14 cellular contexts compared by ENCODE assay signal in genomic region chr1:30751830-30752650, GRCh38. TPM values are rescaled to one million over a fixed set of nuclear protein-coding genes. Genes with fewer than 3 reads are reported as not detected.
DNase-seq lines count a peak whose midpoint lies in the region; FAIRE-seq and TF ChIP-seq lines count a peak whose summit lies in the region.
"Had no signal": no experiment of that assay in that cellular context is flagged by ENCODE, and none has a peak within 500 bp of the region (broad histone marks: within the 10 kb centered on the region; RNA-seq: fewer than 3 reads in every experiment).

No MANE protein-coding gene starts in this region.

- H3F3A ChIP-seq in SU-DHL-6 (ENCODE audit: insufficient read depth), result peaks cover 84% of the 10 kb centered on the region

- H3K4me2 ChIP-seq in mammary epithelial cell (ENCODE audit: insufficient read depth, low read depth, low read length), result no peak overlapping the region
- peak overlapping the region; percentile 68 for H3K4me2 ChIP-seq in SU-DHL-6 (ENCODE audit: low read depth, low read length, poor library complexity, severe bottlenecking)
- H3K4me2 ChIP-seq in H1 (ENCODE audit: insufficient read depth in 1 of 2, low read depth in 2 of 2, low read length in 2 of 2), result no peak overlapping the region

- no peak for TF ChIP-seq POLR2A in H1 (IDR thresholded peaks at IDR 0.05; ENCODE audit: control extremely low read depth in 1 of 2, low read depth in 2 of 2, low read length in 2 of 2)
- no peak for TF ChIP-seq POLR2A in transverse colon (IDR thresholded peaks at IDR 0.05)
- no peak for TF ChIP-seq POLR2A in esophagus muscularis mucosa (IDR thresholded peaks at IDR 0.05; ENCODE audit: low read depth)

- intact Hi-C loops in MCF 10A (cut with micrococcal nuclease) (no loop called here), mammary epithelial cell (cut with micrococcal nuclease) (no loop called here), transverse colon (cut with DNase I; ENCODE audit: low total_unique reads) (no loop called here), esophagus muscularis mucosa (cut with DNase I) (no loop called here)

- no peak overlapping the region for H3K4ac ChIP-seq in H1 (replicated peaks; ENCODE audit: insufficient read length, low read depth, low read length)

- no peak for DNase-seq in MCF 10A (ENCODE audit: unreplicated experiment)
- no peak for DNase-seq in mammary epithelial cell
- no peak for DNase-seq in H1 (ENCODE audit: low read depth in 1 of 2, low spot score in 2 of 2)
- DNase-seq in transverse colon, result no peak
- DNase-seq in activated gamma-delta T cell (lab: John Stamatoyannopoulos, UW), result no peak
- DNase-seq in DMS53 treated with DMSO at 0.1 percent for 48 hours (lab: John Stamatoyannopoulos, UW; ENCODE audit: unreplicated experiment), result no peak
- DNase-seq in esophagus muscularis mucosa (ENCODE audit: extremely low spot score), result no peak
- DNase-seq: brain microvascular endothelial cell; GM23248; NCI-H187 treated with DMSO at 0.1 percent for 48 hours; stimulated activated CD4-positive, alpha-beta T cell treated with anti-CD3 and anti-CD28 coated beads, Interleukin-12 subunit alpha, Interleukin-12 subunit beta, amount 100 ng/mL, for 4 hours had no signal

- H2BK20ac ChIP-seq in H1 (ENCODE audit: low read length), result peak overlapping the region; percentile 72; the same call in 1 of the 2 replicates

- H3K79me2 ChIP-seq in mammary epithelial cell (ENCODE audit: insufficient read depth, low read length), result no peaks in the 10 kb centered on the region
- peaks cover 93% of the 10 kb centered on the region for H3K79me2 ChIP-seq in SU-DHL-6 (ENCODE audit: insufficient read depth, low read length)
- no peaks in the 10 kb centered on the region for H3K79me2 ChIP-seq in H1 (ENCODE audit: control insufficient read depth in 1 of 2, insufficient read depth in 2 of 2, low read length in 2 of 2)

- H3K23me2 ChIP-seq in H1 (ENCODE audit: low read depth, low read length), result no peaks in the 10 kb centered on the region

- no peaks in the 10 kb centered on the region for H3K36me3 Mint-ChIP-seq in MCF 10A (ENCODE audit: insufficient read depth, unreplicated experiment)

- dilution Hi-C loops in mammary epithelial cell (cut with HindIII; ENCODE audit: low sequenced_read_pairs), result no loop called here

- H2BK5ac ChIP-seq in H1 (ENCODE audit: low read depth, low read length), result no peak overlapping the region

- peak overlapping the region; percentile 75; the same call in 1 of the 2 replicates for H2BK12ac ChIP-seq in H1 (ENCODE audit: low read depth, low read length)

- H3K27ac ChIP-seq in mammary epithelial cell (ENCODE audit: insufficient read depth, low read depth, low read length), result no peak overlapping the region
- peak overlapping the region; percentile 90 for H3K27ac ChIP-seq in SU-DHL-6 (ENCODE audit: low read depth, low read length)
- no peak overlapping the region for H3K27ac ChIP-seq in H1 (ENCODE audit: low read depth, low read length)
- H3K27ac ChIP-seq in transverse colon, result peak overlapping the region; percentile 7 to 84 (median 50)
- no peak overlapping the region for H3K27ac ChIP-seq in esophagus muscularis mucosa (replicated peaks in 1 of 4)
- H3K27ac ChIP-seq: brain microvascular endothelial cell, GM23248 had no signal

- no peak overlapping the region for H2BK120ac ChIP-seq in H1 (replicated peaks; ENCODE audit: low read depth, low read length)

- TF ChIP-seq RAD21 in H1 (IDR thresholded peaks at IDR 0.05 in 1 of 2, conservative IDR thresholded peaks at IDR 0.05 in 1 of 2; ENCODE audit: low read depth in 2 of 2, low read length in 2 of 2), result no peak

- H3K27ac Mint-ChIP-seq in MCF 10A (ENCODE audit: low read depth, unreplicated experiment), result peak overlapping the region; percentile 16

- no peak overlapping the region for H3K4me3 Mint-ChIP-seq in MCF 10A (ENCODE audit: unreplicated experiment)

- H3K27me3 ChIP-seq in mammary epithelial cell (ENCODE audit: insufficient read depth, low read length) (no peaks in the 10 kb centered on the region), SU-DHL-6 (ENCODE audit: low read length) (no peaks in the 10 kb centered on the region), H1 (replicated peaks in 1 of 4; ENCODE audit: control insufficient read depth in 3 of 4, extremely low read depth in 1 of 4, insufficient read depth in 3 of 4, low read length in 3 of 4) (no peaks in the 10 kb centered on the region; a peak in 1 of 7 replicates), transverse colon (no peaks in the 10 kb centered on the region), esophagus muscularis mucosa (peaks cover 0 to 21% (median 0%) of the 10 kb centered on the region in 4 donors)

- no peak overlapping the region; the same call in 1 of the 2 replicates for H3K18ac ChIP-seq in H1 (ENCODE audit: extremely low read depth, low read length)

- H3K4me3 ChIP-seq in mammary epithelial cell (replicated peaks in 1 of 3; ENCODE audit: insufficient read depth in 1 of 3, low read depth in 2 of 3, low read length in 3 of 3) (no peak overlapping the region), SU-DHL-6 (ENCODE audit: insufficient read depth, low read length, poor library complexity, severe bottlenecking) (peak overlapping the region; percentile 41), H1 (ENCODE audit: extremely low read depth in 1 of 4, insufficient read depth in 2 of 4, low read depth in 3 of 4, low read length in 4 of 4) (no peak overlapping the region), transverse colon (no peak overlapping the region), esophagus muscularis mucosa (no peak overlapping the region)
- H3K4me3 ChIP-seq: GM23248 had no signal

- no peaks in the 10 kb centered on the region for H3K79me1 ChIP-seq in H1 (ENCODE audit: low read depth, low read length)

- no peak overlapping the region for H4K5ac ChIP-seq in H1 (ENCODE audit: insufficient read length, low read depth, low read length)

- POLR2A ChIA-PET in MCF 10A (lab: Yijun Ruan, JAX), result interaction anchor here (1.6 kb wide), 1 partner anchor 33 kb away, joined by 4 read pairs; no protein-coding TSS in a partner anchor
- POLR2A ChIA-PET in H1 (lab: Charles Lee; ENCODE audit: partially characterized antibody), result interaction anchor here (2.2 kb wide), 1 partner anchor 24 kb away, joined by 5 read pairs; no protein-coding TSS in a partner anchor

- peaks cover 31% of the 10 kb centered on the region for H3K4me1 Mint-ChIP-seq in MCF 10A (ENCODE audit: insufficient read depth, unreplicated experiment)

- H4K20me1 ChIP-seq in mammary epithelial cell (ENCODE audit: insufficient read depth, low read length) (no peaks in the 10 kb centered on the region), SU-DHL-6 (ENCODE audit: low read depth, low read length) (peaks cover 6% of the 10 kb centered on the region; the same call in 1 of the 2 replicates), H1 (replicated peaks in 1 of 2; ENCODE audit: control insufficient read depth in 1 of 2, insufficient read depth in 2 of 2, low read length in 2 of 2) (no peaks in the 10 kb centered on the region)

- no peak overlapping the region for H3K14ac ChIP-seq in H1 (ENCODE audit: insufficient read length)

- CTCF ChIA-PET in MCF 10A (lab: Yijun Ruan, JAX) (interaction anchor here (0.5 to 1.2 kb wide), 2 partner anchors 19 to 32 kb away, joined by 3 to 4 read pairs; no protein-coding TSS in a partner anchor), mammary epithelial cell (lab: Charles Lee; ENCODE audit: low non-redundant PET) (no interaction called here), H1 (lab: Charles Lee; ENCODE audit: partially characterized antibody) (interaction anchor here (1.3 to 55.1 kb wide), 3 partner anchors 12 to 168 kb away, joined by 5 to 1640 read pairs (median 1640); partner anchors contain the start of genes LAPTM5 and MATN1)

- BruUV-seq in MCF 10A (replicated peaks; lab: Mats Ljungman, UMichigan), result no TSS peak
- no TSS peak for BruUV-seq in mammary epithelial cell (replicated peaks; lab: Mats Ljungman, UMichigan)

- no peak overlapping the region for H3K23ac ChIP-seq in H1 (ENCODE audit: insufficient read length)

- no peaks in the 10 kb centered on the region for H3K9me3 Mint-ChIP-seq in MCF 10A (ENCODE audit: unreplicated experiment)

- H4K8ac ChIP-seq in H1 (ENCODE audit: extremely low read depth, insufficient read depth, low read length), result no peak overlapping the region

- H3K27me3 Mint-ChIP-seq in MCF 10A (ENCODE audit: insufficient read depth, unreplicated experiment), result no peaks in the 10 kb centered on the region

- no peak overlapping the region for H3K56ac ChIP-seq in H1 (replicated peaks; ENCODE audit: insufficient read length, low read depth, low read length)

- WGBS in mammary epithelial cell (ENCODE audit: low coverage, missing lambda C conversion rate), result 98% methylated on average over 6 of the region's 8 CpGs
- 71% methylated on average over 5 of the region's 8 CpGs; no CpG with 5 or more reads in 1 of the 2 experiments for WGBS in H1 (ENCODE audit: extremely low coverage in 1 of 2, insufficient coverage in 1 of 2, insufficient read length in 1 of 2, insufficient replicate concordance in 2 of 2, low coverage in 1 of 2, low lambda C conversion rate in 2 of 2, missing lambda C conversion rate in 1 of 2), 2 experiments
- WGBS in transverse colon (ENCODE audit: low coverage in 1 of 2), 2 donors, result 79 to 84% methylated on average over 6 to 8 of the region's 8 CpGs
- WGBS in esophagus muscularis mucosa, result 77% methylated on average over 6 of the region's 8 CpGs

- H3K36me3 ChIP-seq in mammary epithelial cell (ENCODE audit: insufficient read depth, low read length) (no peaks in the 10 kb centered on the region), SU-DHL-6 (ENCODE audit: low read length) (peaks cover 4% of the 10 kb centered on the region; the same call in 1 of the 2 replicates), H1 (ENCODE audit: control insufficient read depth in 2 of 4, insufficient read depth in 4 of 4, low read length in 3 of 4) (no peaks in the 10 kb centered on the region), transverse colon (no peaks in the 10 kb centered on the region), esophagus muscularis mucosa (no peaks in the 10 kb centered on the region)
- H3K36me3 ChIP-seq: brain microvascular endothelial cell had no signal

- in situ Hi-C loops in mammary epithelial cell (cut with MboI; ENCODE audit: low sequenced_read_pairs in 2 of 2) (no loop called here), transverse colon (cut with MboI; ENCODE audit: low pct_ligation_motif_present in 1 of 4, low pct_unique_long_range_greater_than_20kb in 1 of 4, low sequenced_read_pairs in 3 of 4) (no loop called here)

- H2AFZ ChIP-seq in mammary epithelial cell (ENCODE audit: low read depth, low read length), result no peak overlapping the region
- no peak overlapping the region for H2AFZ ChIP-seq in SU-DHL-6 (ENCODE audit: low read depth, low read length, severe bottlenecking)
- H2AFZ ChIP-seq in H1 (ENCODE audit: low read length), result no peak overlapping the region
- H2AFZ ChIP-seq: GM23248 had no signal

- TF ChIP-seq CTCF in MCF 10A (IDR thresholded peaks at IDR 0.05; ENCODE audit: unreplicated experiment), result no peak
- no peak for TF ChIP-seq CTCF in mammary epithelial cell (conservative IDR thresholded peaks at IDR 0.05 in 1 of 2, IDR thresholded peaks at IDR 0.05 in 1 of 2; ENCODE audit: extremely low read depth in 1 of 2, insufficient read depth in 1 of 2, low read depth in 1 of 2, low read length in 2 of 2)
- TF ChIP-seq CTCF in SU-DHL-6 (IDR thresholded peaks at IDR 0.05; ENCODE audit: insufficient read depth, low read length, poor library complexity, severe bottlenecking), result no peak
- no peak for TF ChIP-seq CTCF in H1 (IDR thresholded peaks at IDR 0.05; ENCODE audit: control extremely low read depth in 1 of 3, insufficient read depth in 1 of 3, low read depth in 1 of 3, low read length in 3 of 3)
- no peak for TF ChIP-seq CTCF in transverse colon (IDR thresholded peaks at IDR 0.05)
- TF ChIP-seq CTCF in esophagus muscularis mucosa (IDR thresholded peaks at IDR 0.05), result no peak

- H3K9ac ChIP-seq in mammary epithelial cell (ENCODE audit: insufficient read depth, low read length) (no peak overlapping the region), SU-DHL-6 (ENCODE audit: low read length) (peak overlapping the region; percentile 58), H1 (replicated peaks in 1 of 4; ENCODE audit: extremely low read depth in 1 of 4, low read depth in 3 of 4, low read length in 3 of 4) (no peak overlapping the region)
- H3K9ac ChIP-seq: GM23248 had no signal

- H3K9me3 ChIP-seq in mammary epithelial cell (replicated peaks; ENCODE audit: insufficient read depth, low read length), result no peaks in the 10 kb centered on the region
- H3K9me3 ChIP-seq in SU-DHL-6 (ENCODE audit: insufficient read depth, low read length), result no peaks in the 10 kb centered on the region
- H3K9me3 ChIP-seq in H1 (ENCODE audit: insufficient read depth in 2 of 2, low read depth in 1 of 2, low read length in 1 of 2), result no peaks in the 10 kb centered on the region
- no peaks in the 10 kb centered on the region for H3K9me3 ChIP-seq in transverse colon
- H3K9me3 ChIP-seq in esophagus muscularis mucosa, result no peaks in the 10 kb centered on the region

- TF ChIP-seq EP300 in H1 (IDR thresholded peaks at IDR 0.05; ENCODE audit: borderline replicate concordance in 1 of 2, low read depth in 2 of 2, low read length in 2 of 2) (no peak), transverse colon (IDR thresholded peaks at IDR 0.05; ENCODE audit: low read depth) (no peak), esophagus muscularis mucosa (IDR thresholded peaks at IDR 0.05) (no peak)

- H3K4me1 ChIP-seq in mammary epithelial cell (ENCODE audit: insufficient read depth, low read length) (peaks cover 33% of the 10 kb centered on the region), H1 (replicated peaks in 1 of 4; ENCODE audit: control insufficient read depth in 3 of 4, insufficient read depth in 4 of 4, low read length in 3 of 4) (peaks cover 0 to 16% (median 3%) of the 10 kb centered on the region in 4 experiments; a peak in 6 of 7 replicates), transverse colon (peaks cover 0 to 41% (median 6%) of the 10 kb centered on the region in 4 donors), esophagus muscularis mucosa (peaks cover 0 to 33% (median 21%) of the 10 kb centered on the region in 4 donors)

- H3K9me2 ChIP-seq in SU-DHL-6 (replicated peaks; ENCODE audit: insufficient read depth, low read length), result no peaks in the 10 kb centered on the region

- no peak overlapping the region for H4K91ac ChIP-seq in H1 (replicated peaks; ENCODE audit: insufficient read length, low read length)

- FAIRE-seq in H1 (lab: Jason Lieb, UNC), result no peak
- FAIRE-seq: endometrium had no signal

- no peak overlapping the region; the same call in 1 of the 2 replicates for H2AK5ac ChIP-seq in H1 (ENCODE audit: low read depth, low read length)

- H2BK15ac ChIP-seq in H1 (ENCODE audit: low read length), result no peak overlapping the region; the same call in 1 of the 2 replicates

RNA-seq across cellular contexts. Expression of gene LAPTM5, which starts 5.5 kb away (rescaled TPM):
- total RNA-seq in MCF 10A (2022) (15.9 and 21.6 TPM in 2 replicates), mammary epithelial cell (1 to 10 TPM in 1 of 2 donors, not detected in 1; 1.7 TPM), transverse colon (10 to 100 TPM in 3 of 4 donors, 1 to 10 TPM in 1; 5.2 to 66.6 (median 34.5) TPM), esophagus muscularis mucosa (10 to 100 TPM; 32.4 to 83.7 (median 36.3) TPM)
- polyA plus RNA-seq in mammary epithelial cell (1.8 TPM), H1 (2011; rRNA removed) (0.77 and 1.4 TPM in 2 replicates)
- polyA minus RNA-seq in mammary epithelial cell, result 0.62 TPM
- total RNA-seq in H1 (2021; fragmentation: NEBNext Ultra II Directional; extraction: Animal tissue kit (Norgen Biotek cat#: 25700)), result 0.37 and 0.52 TPM in 2 replicates
- polyA plus RNA-seq in H1 (2011; cell fraction: cytosol; rRNA removed), result 0.83 TPM
- polyA plus RNA-seq in H1 (2011; cell fraction: nucleus; rRNA removed), result 0.46 TPM
- 0.39 to 0.60 TPM (median 0.52 TPM) in 3 of 4 replicates, not detected in the other for polyA plus RNA-seq in H1 (2012, experiment 1 of 2)
- 0.18 TPM for polyA plus RNA-seq in H1 (2012, experiment 2 of 2)
- 0.57 TPM for polyA plus RNA-seq in H1 (2013, experiment 1 of 2)
- polyA plus RNA-seq in H1 (2013, experiment 2 of 2), result 0.99 TPM
- 1.0 and 1.1 TPM in 2 replicates for polyA minus RNA-seq in H1 (2011; rRNA and poly(A)+ RNA removed)
- polyA minus RNA-seq in H1 (2011; cell fraction: cytosol; rRNA and poly(A)+ RNA removed), result not detected
- polyA minus RNA-seq in H1 (2011; cell fraction: nucleus; rRNA and poly(A)+ RNA removed), result 0.30 TPM
- total RNA-seq: G401, GM23248 had no signal

RNA-seq across cellular contexts. Expression of gene MATN1, which starts 28.7 kb away (rescaled TPM):
- total RNA-seq in MCF 10A (2022) (0.32 and 0.47 TPM in 2 replicates), mammary epithelial cell (not detected), transverse colon (not detected), esophagus muscularis mucosa (not detected)
- polyA plus RNA-seq in mammary epithelial cell (0.05 TPM), H1 (2011; rRNA removed) (0.11 and 0.12 TPM in 2 replicates)
- not detected for polyA minus RNA-seq in mammary epithelial cell
- total RNA-seq in H1 (2021; fragmentation: NEBNext Ultra II Directional; extraction: Animal tissue kit (Norgen Biotek cat#: 25700)), result 0.11 and 0.28 TPM in 2 replicates
- 0.23 TPM for polyA plus RNA-seq in H1 (2011; cell fraction: cytosol; rRNA removed)
- polyA plus RNA-seq in H1 (2011; cell fraction: nucleus; rRNA removed), result 0.19 TPM
- polyA plus RNA-seq in H1 (2012, experiment 1 of 2), result 0.11 to 0.32 TPM (median 0.16 TPM) in 4 replicates
- not detected for polyA plus RNA-seq in H1 (2012, experiment 2 of 2)
- polyA plus RNA-seq in H1 (2013, experiment 1 of 2), result 0.08 TPM
- 0.11 TPM for polyA plus RNA-seq in H1 (2013, experiment 2 of 2)
- 0.13 and 0.24 TPM in 2 replicates for polyA minus RNA-seq in H1 (2011; rRNA and poly(A)+ RNA removed)
- polyA minus RNA-seq in H1 (2011; cell fraction: cytosol; rRNA and poly(A)+ RNA removed), result not detected
- polyA minus RNA-seq in H1 (2011; cell fraction: nucleus; rRNA and poly(A)+ RNA removed), result not detected
- polyA plus RNA-seq: GM23248 had no signal

Comparison
In these comparisons a context has a peak if more than half of its experiments do, and no peak if none do; other contexts are left out.
1. H3K27ac ChIP-seq: peak in SU-DHL-6 (single experiment) and transverse colon (4 of 4); none in mammary epithelial cell (single experiment), H1 (single experiment) and esophagus muscularis mucosa (0 of 4).